13 cellular contexts compared by ENCODE assay signal in genomic region chr2:158507141-158507540, GRCh38.
DNase-seq lines count a peak whose midpoint lies in the region; ATAC-seq lines count a peak whose summit lies in the region.
"Had no signal": no experiment of that assay in that cellular context is flagged by ENCODE, and none has a peak within 500 bp of the region (broad histone marks: within the 10 kb centered on the region; RNA-seq: fewer than 3 reads in every experiment).

No MANE protein-coding gene starts in this region.

- peak; percentile 7 for DNase-seq in activated T-cell treated with anti-CD3 and anti-CD28 coated beads for 48 hours (ENCODE audit: low read depth)
- no peak for DNase-seq in activated T-cell treated with anti-CD3 and anti-CD28 coated beads, Interleukin-2, amount 50 U/mL, for 1 hour
- DNase-seq in left kidney (ENCODE audit: low read depth, low spot score): peak; percentile 34
- DNase-seq in NCI-H1105 (lab: John Stamatoyannopoulos, UW): no peak
- DNase-seq in NCI-H1694 (lab: John Stamatoyannopoulos, UW): no peak
- DNase-seq: activated CD8-positive, alpha-beta memory T cell treated with anti-CD3 and anti-CD28 coated beads, Interleukin-2, amount 50 U/mL, for 48 hours; central memory CD4-positive, alpha-beta T cell; left ventricle myocardium superior; NCI-H446 treated with DMSO at 0.1 percent for 48 hours; SW 1271 had no signal

- ATAC-seq in GM21526 (IDR thresholded peaks at IDR 0.05; ENCODE audit: low FRiP score, unreplicated experiment) (peak; percentile 70), HG03469 (IDR thresholded peaks at IDR 0.05; ENCODE audit: unreplicated experiment) (peak; percentile 55), GM21737 (IDR thresholded peaks at IDR 0.05; ENCODE audit: unreplicated experiment) (no peak)
- ATAC-seq: left ventricle myocardium superior had no signal

Comparison
In these comparisons a context has a peak if more than half of its experiments do, and no peak if none do; other contexts are left out.
1. DNase-seq: peak in activated T-cell treated with anti-CD3 and anti-CD28 coated beads for 48 hours (single experiment) and left kidney (single experiment); none in activated T-cell treated with anti-CD3 and anti-CD28 coated beads, Interleukin-2, amount 50 U/mL, for 1 hour (single experiment), NCI-H1105 (single experiment) and NCI-H1694 (single experiment).